In the genomic region with DNA sequence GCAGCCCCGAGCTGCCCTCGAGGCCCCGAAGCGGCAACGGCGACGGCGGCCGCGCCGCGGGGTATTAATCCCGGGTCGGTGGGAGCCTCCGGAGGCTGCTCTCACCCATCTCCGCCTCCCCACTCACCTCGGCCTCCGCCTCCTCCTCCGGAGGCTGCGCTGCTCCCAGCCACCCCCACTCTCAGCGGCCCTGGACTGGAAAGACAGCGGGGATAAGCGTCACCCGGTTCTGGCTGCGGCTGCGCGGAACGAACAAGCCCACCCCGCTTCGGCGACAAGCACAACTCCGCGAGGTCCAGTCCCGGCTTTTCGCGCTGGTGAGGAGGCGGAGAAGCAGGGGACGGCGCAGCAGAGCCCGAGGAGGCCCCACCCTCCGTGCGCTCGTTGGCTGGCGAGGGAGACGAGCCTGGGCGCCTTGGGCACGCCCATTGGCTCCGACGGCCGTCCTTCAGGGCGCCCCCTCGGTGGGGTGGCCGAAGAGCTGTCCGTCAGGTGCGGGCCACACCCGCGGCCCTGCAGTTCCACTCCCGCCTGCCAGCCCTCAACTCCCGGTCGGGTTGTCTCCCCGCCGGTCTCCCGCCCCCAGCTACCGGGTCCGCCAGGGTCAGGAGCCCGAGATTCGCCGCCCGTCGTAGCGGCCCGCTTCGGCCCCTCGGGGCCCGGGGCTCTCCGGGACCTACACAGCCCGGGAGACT, we compare ENCODE assay signal across 1 cellular context.
A peak's percentile ranks its signal among the peaks of the same experiment; 100 is the strongest.
TF ChIP-seq lines count a peak whose summit lies in the region.

A gene (minus strand): TSS at position 327 of the 695 bp plus-strand sequence. CDS start 11,469 bp downstream, outside the sequence.

TF ChIP-seq in GM12878, 131 proteins besides CTCF, POLR2A, EP300 and RAD21 (continued from another document and continues in another):
- TF ChIP-seq, protein P1, sequence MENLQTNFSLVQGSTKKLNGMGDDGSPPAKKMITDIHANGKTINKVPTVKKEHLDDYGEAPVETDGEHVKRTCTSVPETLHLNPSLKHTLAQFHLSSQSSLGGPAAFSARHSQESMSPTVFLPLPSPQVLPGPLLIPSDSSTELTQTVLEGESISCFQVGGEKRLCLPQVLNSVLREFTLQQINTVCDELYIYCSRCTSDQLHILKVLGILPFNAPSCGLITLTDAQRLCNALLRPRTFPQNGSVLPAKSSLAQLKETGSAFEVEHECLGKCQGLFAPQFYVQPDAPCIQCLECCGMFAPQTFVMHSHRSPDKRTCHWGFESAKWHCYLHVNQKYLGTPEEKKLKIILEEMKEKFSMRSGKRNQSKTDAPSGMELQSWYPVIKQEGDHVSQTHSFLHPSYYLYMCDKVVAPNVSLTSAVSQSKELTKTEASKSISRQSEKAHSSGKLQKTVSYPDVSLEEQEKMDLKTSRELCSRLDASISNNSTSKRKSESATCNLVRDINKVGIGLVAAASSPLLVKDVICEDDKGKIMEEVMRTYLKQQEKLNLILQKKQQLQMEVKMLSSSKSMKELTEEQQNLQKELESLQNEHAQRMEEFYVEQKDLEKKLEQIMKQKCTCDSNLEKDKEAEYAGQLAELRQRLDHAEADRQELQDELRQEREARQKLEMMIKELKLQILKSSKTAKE (IDR thresholded peaks at IDR 0.05; ENCODE audit: low read depth, poor library complexity, severe bottlenecking) = no peak
- TF ChIP-seq EZH2 (IDR thresholded peaks at IDR 0.05; ENCODE audit: borderline replicate concordance, control insufficient read depth, low read depth, low read length) (no peak), MXI1 (IDR thresholded peaks at IDR 0.05; ENCODE audit: low read depth, low read length) (no peak; the same call in 1 of the 2 replicates), CHD1 (IDR thresholded peaks at IDR 0.05; ENCODE audit: low read depth, low read length) (no peak), MEF2B (IDR thresholded peaks at IDR 0.05; ENCODE audit: partially characterized antibody, poor library complexity, severe bottlenecking) (no peak), ZNF217 (IDR thresholded peaks at IDR 0.05) (no peak), BHLHE40 (IDR thresholded peaks at IDR 0.05; ENCODE audit: borderline replicate concordance in 1 of 2, low read depth in 2 of 2, low read length in 1 of 2) (peak in 1 of 2 experiments; percentile 66; a peak in 1 of 4 replicates), HCFC1 (IDR thresholded peaks at IDR 0.05; ENCODE audit: low read length) (no peak; the same call in none of the 2 replicates), NR2C2 (IDR thresholded peaks at IDR 0.05; ENCODE audit: borderline replicate concordance, control insufficient read depth, insufficient read length, low read depth) (no peak), BCL11A (IDR thresholded peaks at IDR 0.05; ENCODE audit: low read depth, low read length) (no peak), SMC3 (IDR thresholded peaks at IDR 0.05; ENCODE audit: borderline replicate concordance, low read length) (no peak), GATAD2B (conservative IDR thresholded peaks at IDR 0.05; ENCODE audit: low read depth) (peak; percentile 49), GABPA (IDR thresholded peaks at IDR 0.05; ENCODE audit: low read depth) (no peak), KLF5 (IDR thresholded peaks at IDR 0.05; ENCODE audit: partially characterized antibody) (peak; percentile 94), IKZF1 (conservative IDR thresholded peaks at IDR 0.05) (peak; percentile 84; the same call in 1 of the 2 replicates), EED (IDR thresholded peaks at IDR 0.05; ENCODE audit: low read depth) (0 out of 2 replicates have a peak, but pooled peaks have one; percentile 21), RELA (IDR thresholded peaks at IDR 0.05; ENCODE audit: borderline replicate concordance, partially characterized antibody) (peak; percentile 64), IRF4 (IDR thresholded peaks at IDR 0.05; ENCODE audit: low read depth, low read length) (0 out of 2 replicates have a peak, but pooled peaks have one; percentile 10), KAT2A (conservative IDR thresholded peaks at IDR 0.05; ENCODE audit: control insufficient read depth, low read depth, low read length) (no peak), TAF1 (IDR thresholded peaks at IDR 0.05; ENCODE audit: borderline replicate concordance, low read depth, low read length) (peak; percentile 79; the same call in 1 of the 2 replicates), TCF12 (IDR thresholded peaks at IDR 0.05; ENCODE audit: low read depth, low read length) (0 out of 2 replicates have a peak, but pooled peaks have one; percentile 18), DPF2 (IDR thresholded peaks at IDR 0.05) (peak; percentile 100), NBN (IDR thresholded peaks at IDR 0.05) (peak; percentile 84), SUZ12 (IDR thresholded peaks at IDR 0.05; ENCODE audit: unreplicated experiment) (no peak), POLR2AphosphoS2 (IDR thresholded peaks at IDR 0.05; ENCODE audit: low read depth, low read length) (no peak), SREBF2 (IDR thresholded peaks at IDR 0.05; ENCODE audit: low read length) (no peak), FOXK2 (IDR thresholded peaks at IDR 0.05) (no peak), SPI1 (IDR thresholded peaks at IDR 0.05; ENCODE audit: borderline replicate concordance, insufficient read depth, low read depth, low read length) (no peak)
- TF ChIP-seq, protein P2, sequence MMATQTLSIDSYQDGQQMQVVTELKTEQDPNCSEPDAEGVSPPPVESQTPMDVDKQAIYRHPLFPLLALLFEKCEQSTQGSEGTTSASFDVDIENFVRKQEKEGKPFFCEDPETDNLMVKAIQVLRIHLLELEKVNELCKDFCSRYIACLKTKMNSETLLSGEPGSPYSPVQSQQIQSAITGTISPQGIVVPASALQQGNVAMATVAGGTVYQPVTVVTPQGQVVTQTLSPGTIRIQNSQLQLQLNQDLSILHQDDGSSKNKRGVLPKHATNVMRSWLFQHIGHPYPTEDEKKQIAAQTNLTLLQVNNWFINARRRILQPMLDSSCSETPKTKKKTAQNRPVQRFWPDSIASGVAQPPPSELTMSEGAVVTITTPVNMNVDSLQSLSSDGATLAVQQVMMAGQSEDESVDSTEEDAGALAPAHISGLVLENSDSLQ (IDR thresholded peaks at IDR 0.05) = peak; percentile 100
- TF ChIP-seq, protein P3, sequence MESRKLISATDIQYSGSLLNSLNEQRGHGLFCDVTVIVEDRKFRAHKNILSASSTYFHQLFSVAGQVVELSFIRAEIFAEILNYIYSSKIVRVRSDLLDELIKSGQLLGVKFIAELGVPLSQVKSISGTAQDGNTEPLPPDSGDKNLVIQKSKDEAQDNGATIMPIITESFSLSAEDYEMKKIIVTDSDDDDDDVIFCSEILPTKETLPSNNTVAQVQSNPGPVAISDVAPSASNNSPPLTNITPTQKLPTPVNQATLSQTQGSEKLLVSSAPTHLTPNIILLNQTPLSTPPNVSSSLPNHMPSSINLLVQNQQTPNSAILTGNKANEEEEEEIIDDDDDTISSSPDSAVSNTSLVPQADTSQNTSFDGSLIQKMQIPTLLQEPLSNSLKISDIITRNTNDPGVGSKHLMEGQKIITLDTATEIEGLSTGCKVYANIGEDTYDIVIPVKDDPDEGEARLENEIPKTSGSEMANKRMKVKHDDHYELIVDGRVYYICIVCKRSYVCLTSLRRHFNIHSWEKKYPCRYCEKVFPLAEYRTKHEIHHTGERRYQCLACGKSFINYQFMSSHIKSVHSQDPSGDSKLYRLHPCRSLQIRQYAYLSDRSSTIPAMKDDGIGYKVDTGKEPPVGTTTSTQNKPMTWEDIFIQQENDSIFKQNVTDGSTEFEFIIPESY (IDR thresholded peaks at IDR 0.05) = no peak
- TF ChIP-seq, protein P4, sequence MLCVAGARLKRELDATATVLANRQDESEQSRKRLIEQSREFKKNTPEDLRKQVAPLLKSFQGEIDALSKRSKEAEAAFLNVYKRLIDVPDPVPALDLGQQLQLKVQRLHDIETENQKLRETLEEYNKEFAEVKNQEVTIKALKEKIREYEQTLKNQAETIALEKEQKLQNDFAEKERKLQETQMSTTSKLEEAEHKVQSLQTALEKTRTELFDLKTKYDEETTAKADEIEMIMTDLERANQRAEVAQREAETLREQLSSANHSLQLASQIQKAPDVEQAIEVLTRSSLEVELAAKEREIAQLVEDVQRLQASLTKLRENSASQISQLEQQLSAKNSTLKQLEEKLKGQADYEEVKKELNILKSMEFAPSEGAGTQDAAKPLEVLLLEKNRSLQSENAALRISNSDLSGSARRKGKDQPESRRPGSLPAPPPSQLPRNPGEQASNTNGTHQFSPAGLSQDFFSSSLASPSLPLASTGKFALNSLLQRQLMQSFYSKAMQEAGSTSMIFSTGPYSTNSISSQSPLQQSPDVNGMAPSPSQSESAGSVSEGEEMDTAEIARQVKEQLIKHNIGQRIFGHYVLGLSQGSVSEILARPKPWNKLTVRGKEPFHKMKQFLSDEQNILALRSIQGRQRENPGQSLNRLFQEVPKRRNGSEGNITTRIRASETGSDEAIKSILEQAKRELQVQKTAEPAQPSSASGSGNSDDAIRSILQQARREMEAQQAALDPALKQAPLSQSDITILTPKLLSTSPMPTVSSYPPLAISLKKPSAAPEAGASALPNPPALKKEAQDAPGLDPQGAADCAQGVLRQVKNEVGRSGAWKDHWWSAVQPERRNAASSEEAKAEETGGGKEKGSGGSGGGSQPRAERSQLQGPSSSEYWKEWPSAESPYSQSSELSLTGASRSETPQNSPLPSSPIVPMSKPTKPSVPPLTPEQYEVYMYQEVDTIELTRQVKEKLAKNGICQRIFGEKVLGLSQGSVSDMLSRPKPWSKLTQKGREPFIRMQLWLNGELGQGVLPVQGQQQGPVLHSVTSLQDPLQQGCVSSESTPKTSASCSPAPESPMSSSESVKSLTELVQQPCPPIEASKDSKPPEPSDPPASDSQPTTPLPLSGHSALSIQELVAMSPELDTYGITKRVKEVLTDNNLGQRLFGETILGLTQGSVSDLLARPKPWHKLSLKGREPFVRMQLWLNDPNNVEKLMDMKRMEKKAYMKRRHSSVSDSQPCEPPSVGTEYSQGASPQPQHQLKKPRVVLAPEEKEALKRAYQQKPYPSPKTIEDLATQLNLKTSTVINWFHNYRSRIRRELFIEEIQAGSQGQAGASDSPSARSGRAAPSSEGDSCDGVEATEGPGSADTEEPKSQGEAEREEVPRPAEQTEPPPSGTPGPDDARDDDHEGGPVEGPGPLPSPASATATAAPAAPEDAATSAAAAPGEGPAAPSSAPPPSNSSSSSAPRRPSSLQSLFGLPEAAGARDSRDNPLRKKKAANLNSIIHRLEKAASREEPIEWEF (IDR thresholded peaks at IDR 0.05; ENCODE audit: insufficient replicate concordance, low read depth, low read length) = no peak
- TF ChIP-seq, protein P5, sequence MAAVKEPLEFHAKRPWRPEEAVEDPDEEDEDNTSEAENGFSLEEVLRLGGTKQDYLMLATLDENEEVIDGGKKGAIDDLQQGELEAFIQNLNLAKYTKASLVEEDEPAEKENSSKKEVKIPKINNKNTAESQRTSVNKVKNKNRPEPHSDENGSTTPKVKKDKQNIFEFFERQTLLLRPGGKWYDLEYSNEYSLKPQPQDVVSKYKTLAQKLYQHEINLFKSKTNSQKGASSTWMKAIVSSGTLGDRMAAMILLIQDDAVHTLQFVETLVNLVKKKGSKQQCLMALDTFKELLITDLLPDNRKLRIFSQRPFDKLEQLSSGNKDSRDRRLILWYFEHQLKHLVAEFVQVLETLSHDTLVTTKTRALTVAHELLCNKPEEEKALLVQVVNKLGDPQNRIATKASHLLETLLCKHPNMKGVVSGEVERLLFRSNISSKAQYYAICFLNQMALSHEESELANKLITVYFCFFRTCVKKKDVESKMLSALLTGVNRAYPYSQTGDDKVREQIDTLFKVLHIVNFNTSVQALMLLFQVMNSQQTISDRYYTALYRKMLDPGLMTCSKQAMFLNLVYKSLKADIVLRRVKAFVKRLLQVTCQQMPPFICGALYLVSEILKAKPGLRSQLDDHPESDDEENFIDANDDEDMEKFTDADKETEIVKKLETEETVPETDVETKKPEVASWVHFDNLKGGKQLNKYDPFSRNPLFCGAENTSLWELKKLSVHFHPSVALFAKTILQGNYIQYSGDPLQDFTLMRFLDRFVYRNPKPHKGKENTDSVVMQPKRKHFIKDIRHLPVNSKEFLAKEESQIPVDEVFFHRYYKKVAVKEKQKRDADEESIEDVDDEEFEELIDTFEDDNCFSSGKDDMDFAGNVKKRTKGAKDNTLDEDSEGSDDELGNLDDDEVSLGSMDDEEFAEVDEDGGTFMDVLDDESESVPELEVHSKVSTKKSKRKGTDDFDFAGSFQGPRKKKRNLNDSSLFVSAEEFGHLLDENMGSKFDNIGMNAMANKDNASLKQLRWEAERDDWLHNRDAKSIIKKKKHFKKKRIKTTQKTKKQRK (IDR thresholded peaks at IDR 0.05; ENCODE audit: low read depth, low read length) = peak; percentile 91
- TF ChIP-seq, protein P6, sequence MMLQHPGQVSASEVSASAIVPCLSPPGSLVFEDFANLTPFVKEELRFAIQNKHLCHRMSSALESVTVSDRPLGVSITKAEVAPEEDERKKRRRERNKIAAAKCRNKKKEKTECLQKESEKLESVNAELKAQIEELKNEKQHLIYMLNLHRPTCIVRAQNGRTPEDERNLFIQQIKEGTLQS (IDR thresholded peaks at IDR 0.05; ENCODE audit: borderline replicate concordance, extremely low read depth, low read depth, low read length) = no peak
- TF ChIP-seq, protein P7, sequence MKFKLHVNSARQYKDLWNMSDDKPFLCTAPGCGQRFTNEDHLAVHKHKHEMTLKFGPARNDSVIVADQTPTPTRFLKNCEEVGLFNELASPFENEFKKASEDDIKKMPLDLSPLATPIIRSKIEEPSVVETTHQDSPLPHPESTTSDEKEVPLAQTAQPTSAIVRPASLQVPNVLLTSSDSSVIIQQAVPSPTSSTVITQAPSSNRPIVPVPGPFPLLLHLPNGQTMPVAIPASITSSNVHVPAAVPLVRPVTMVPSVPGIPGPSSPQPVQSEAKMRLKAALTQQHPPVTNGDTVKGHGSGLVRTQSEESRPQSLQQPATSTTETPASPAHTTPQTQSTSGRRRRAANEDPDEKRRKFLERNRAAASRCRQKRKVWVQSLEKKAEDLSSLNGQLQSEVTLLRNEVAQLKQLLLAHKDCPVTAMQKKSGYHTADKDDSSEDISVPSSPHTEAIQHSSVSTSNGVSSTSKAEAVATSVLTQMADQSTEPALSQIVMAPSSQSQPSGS (IDR thresholded peaks at IDR 0.05; ENCODE audit: low read length) = no peak
- TF ChIP-seq, protein P8, sequence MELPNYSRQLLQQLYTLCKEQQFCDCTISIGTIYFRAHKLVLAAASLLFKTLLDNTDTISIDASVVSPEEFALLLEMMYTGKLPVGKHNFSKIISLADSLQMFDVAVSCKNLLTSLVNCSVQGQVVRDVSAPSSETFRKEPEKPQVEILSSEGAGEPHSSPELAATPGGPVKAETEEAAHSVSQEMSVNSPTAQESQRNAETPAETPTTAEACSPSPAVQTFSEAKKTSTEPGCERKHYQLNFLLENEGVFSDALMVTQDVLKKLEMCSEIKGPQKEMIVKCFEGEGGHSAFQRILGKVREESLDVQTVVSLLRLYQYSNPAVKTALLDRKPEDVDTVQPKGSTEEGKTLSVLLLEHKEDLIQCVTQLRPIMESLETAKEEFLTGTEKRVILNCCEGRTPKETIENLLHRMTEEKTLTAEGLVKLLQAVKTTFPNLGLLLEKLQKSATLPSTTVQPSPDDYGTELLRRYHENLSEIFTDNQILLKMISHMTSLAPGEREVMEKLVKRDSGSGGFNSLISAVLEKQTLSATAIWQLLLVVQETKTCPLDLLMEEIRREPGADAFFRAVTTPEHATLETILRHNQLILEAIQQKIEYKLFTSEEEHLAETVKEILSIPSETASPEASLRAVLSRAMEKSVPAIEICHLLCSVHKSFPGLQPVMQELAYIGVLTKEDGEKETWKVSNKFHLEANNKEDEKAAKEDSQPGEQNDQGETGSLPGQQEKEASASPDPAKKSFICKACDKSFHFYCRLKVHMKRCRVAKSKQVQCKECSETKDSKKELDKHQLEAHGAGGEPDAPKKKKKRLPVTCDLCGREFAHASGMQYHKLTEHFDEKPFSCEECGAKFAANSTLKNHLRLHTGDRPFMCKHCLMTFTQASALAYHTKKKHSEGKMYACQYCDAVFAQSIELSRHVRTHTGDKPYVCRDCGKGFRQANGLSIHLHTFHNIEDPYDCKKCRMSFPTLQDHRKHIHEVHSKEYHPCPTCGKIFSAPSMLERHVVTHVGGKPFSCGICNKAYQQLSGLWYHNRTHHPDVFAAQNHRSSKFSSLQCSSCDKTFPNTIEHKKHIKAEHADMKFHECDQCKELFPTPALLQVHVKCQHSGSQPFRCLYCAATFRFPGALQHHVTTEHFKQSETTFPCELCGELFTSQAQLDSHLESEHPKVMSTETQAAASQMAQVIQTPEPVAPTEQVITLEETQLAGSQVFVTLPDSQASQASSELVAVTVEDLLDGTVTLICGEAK (IDR thresholded peaks at IDR 0.05; ENCODE audit: borderline replicate concordance) = peak; percentile 36; the same call in 1 of the 2 replicates
